ENCODE assay signal across 15 cellular contexts in the genomic region with DNA sequence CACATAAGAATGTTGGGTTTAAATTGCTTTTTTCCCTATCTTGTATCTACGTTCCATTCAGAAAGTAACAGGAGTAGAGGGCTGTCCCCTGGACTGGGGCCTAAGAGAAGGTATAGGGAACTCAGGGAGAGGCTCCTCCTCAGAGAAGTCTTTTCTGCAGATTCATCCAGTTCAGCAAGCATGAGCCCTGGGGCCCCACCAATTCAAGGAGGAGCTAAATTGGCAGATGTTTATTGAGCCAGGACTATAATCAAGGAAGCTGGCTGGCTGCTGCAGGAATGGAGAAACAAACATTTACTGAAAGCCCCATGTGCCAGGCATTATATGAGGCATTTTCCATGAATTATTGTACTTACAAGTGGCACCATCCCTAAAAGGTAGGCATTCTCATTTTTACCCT.
DNase-seq lines count a peak whose midpoint lies in the region; ATAC-seq and TF ChIP-seq lines count a peak whose summit lies in the region.
"Had no signal": no experiment of that assay in that cellular context is flagged by ENCODE, and none has a peak within 500 bp of the region (broad histone marks: within the 10 kb centered on the region; RNA-seq: fewer than 3 reads in every experiment).

No MANE protein-coding gene starts in this region.

- in situ Hi-C loops in GM13976 (cut with MboI; ENCODE audit: low sequenced_read_pairs, unreplicated experiment): no loop called here

- no peak for ATAC-seq in HG03342 (IDR thresholded peaks at IDR 0.05; ENCODE audit: unreplicated experiment)
- no peak for ATAC-seq in GM18870 (IDR thresholded peaks at IDR 0.05; ENCODE audit: unreplicated experiment)

- DNase-seq in AG10803 (ENCODE audit: low read depth) (peak; percentile 18), EL (peak; percentile 24), OCI-M1 (lab: John Stamatoyannopoulos, UW) (peak; percentile 5), fibroblast of peridontal ligament (ENCODE audit: extremely low read depth) (peak; percentile 53), NCI-H1436 (lab: John Stamatoyannopoulos, UW) (no peak), GM13976 (ENCODE audit: low spot score) (no peak)
- DNase-seq: C1 segment of cervical spinal cord, NCI-H1417 treated with DMSO at 0.1 percent for 48 hours, NCI-H2029, NCI-H2171 treated with DMSO at 0.1 percent for 48 hours, NCI-H774, Peyer's patch had no signal

- no peak overlapping the region for H3K4me3 ChIP-seq in AG10803 (ENCODE audit: low read length)
- H3K4me3 ChIP-seq: Peyer's patch, SJSA1 had no signal

- TF ChIP-seq CTCF in AG10803 (conservative IDR thresholded peaks at IDR 0.05; ENCODE audit: low read length): no peak
- TF ChIP-seq CTCF in GM13976 (IDR thresholded peaks at IDR 0.05; ENCODE audit: borderline replicate concordance, control extremely low read depth, extremely low read depth, insufficient read depth, missing control alignments): no peak

Comparison
In these comparisons a context has a peak if more than half of its experiments do, and no peak if none do; other contexts are left out.
1. DNase-seq: peak in AG10803 (single experiment), EL (single experiment), OCI-M1 (single experiment) and fibroblast of peridontal ligament (single experiment); none in NCI-H1436 (single experiment) and GM13976 (single experiment).